ENCODE assay signal across 25 cellular contexts in the genomic region with DNA sequence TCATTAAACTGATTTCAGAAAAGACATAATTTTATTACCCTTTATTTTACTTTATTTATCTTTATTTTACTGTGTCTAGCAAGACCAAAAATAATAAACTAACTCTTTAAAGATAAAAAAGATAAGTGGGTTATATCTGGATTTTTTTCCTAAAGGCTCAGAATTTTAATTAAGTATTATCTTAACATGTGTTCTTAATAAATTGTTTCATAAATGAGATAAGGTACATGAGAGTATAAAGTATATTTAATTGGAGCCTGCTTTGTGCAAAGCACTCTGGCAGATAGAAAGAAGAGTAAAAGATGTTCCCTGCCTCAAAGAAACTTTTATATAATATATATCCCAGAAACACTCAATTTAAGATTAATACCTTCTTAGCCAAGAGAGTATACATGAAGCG. TPM values are rescaled to one million over a fixed set of nuclear protein-coding genes. Genes with fewer than 3 reads are reported as not detected.
A peak's percentile ranks its signal among the peaks of the same experiment; 100 is the strongest.
DNase-seq lines count a peak whose midpoint lies in the region; ATAC-seq, FAIRE-seq and TF ChIP-seq lines count a peak whose summit lies in the region.
"Had no signal": no experiment of that assay in that cellular context is flagged by ENCODE, and none has a peak within 500 bp of the region (broad histone marks: within the 10 kb centered on the region; RNA-seq: fewer than 3 reads in every experiment).

No MANE protein-coding gene starts in this region.

- H3K27me3 ChIP-seq in SK-N-SH (ENCODE audit: insufficient read depth), result no peaks in the 10 kb centered on the region
- H3K27me3 ChIP-seq in small intestine (ENCODE audit: control insufficient read depth in 2 of 2, insufficient read depth in 2 of 2, low read length in 2 of 2), result no peaks in the 10 kb centered on the region
- H3K27me3 ChIP-seq: BLaER1 had no signal

- intact Hi-C loops in natural killer cell (cut with micrococcal nuclease), result no loop called here

- no peak for TF ChIP-seq EP300 in SK-N-SH (IDR thresholded peaks at IDR 0.05; ENCODE audit: borderline replicate concordance in 1 of 2, low read depth in 1 of 2, low read length in 1 of 2)

- no peak overlapping the region for H3K9ac ChIP-seq in SK-N-SH
- H3K9ac ChIP-seq: BLaER1, GM23248 had no signal

- H3K4me3 ChIP-seq in SK-N-SH (ENCODE audit: low read depth in 2 of 2, low read length in 1 of 2) (no peak overlapping the region), small intestine (ENCODE audit: low read depth in 1 of 2, low read length in 2 of 2) (no peak overlapping the region)
- H3K4me3 ChIP-seq: A549, BLaER1, GM12878, GM23248 had no signal

- peaks cover 34 to 47% of the 10 kb centered on the region in 2 donors for H3K27me3 Mint-ChIP-seq in natural killer cell (ENCODE audit: low read depth in 2 of 2)

- H3K79me2 ChIP-seq in SK-N-SH (ENCODE audit: insufficient read depth), result no peaks in the 10 kb centered on the region

- no peaks in the 10 kb centered on the region for H4K20me1 ChIP-seq in SK-N-SH (ENCODE audit: insufficient read depth)
- H4K20me1 ChIP-seq: BLaER1 had no signal

- H2AFZ ChIP-seq in SK-N-SH (ENCODE audit: low read depth), result no peak overlapping the region
- H2AFZ ChIP-seq: GM23248 had no signal

- H3K4me3 Mint-ChIP-seq in natural killer cell, result no peak overlapping the region
- H3K4me3 Mint-ChIP-seq: B cell; CD4-positive, CD25-positive, alpha-beta regulatory T cell; CD8-positive, alpha-beta T cell had no signal

- H3K27ac Mint-ChIP-seq in natural killer cell, result no peak overlapping the region
- H3K27ac Mint-ChIP-seq: B cell; CD4-positive, CD25-positive, alpha-beta regulatory T cell; CD8-positive, alpha-beta T cell had no signal

- TF ChIP-seq RAD21 in SK-N-SH (IDR thresholded peaks at IDR 0.05; ENCODE audit: low read length), result no peak

- H3F3A ChIP-seq in SK-N-SH (replicated peaks; ENCODE audit: insufficient read depth), result no peaks in the 10 kb centered on the region

- no peaks in the 10 kb centered on the region for H3K9me2 ChIP-seq in SK-N-SH

- CTCF ChIA-PET in SK-N-SH (lab: Yijun Ruan, JAX), result no interaction called here

- DNase-seq in SK-N-SH, result no peak
- no peak for DNase-seq in small intestine
- DNase-seq in activated CD4-positive, CD25-positive, alpha-beta regulatory T cell (lab: John Stamatoyannopoulos, UW), result no peak
- DNase-seq in stimulated activated CD4-positive, alpha-beta T cell treated with anti-CD3 and anti-CD28 coated beads, Interleukin-2, amount 100 ng/mL, for 48 hours, result no peak
- DNase-seq in natural killer cell, result no peak
- DNase-seq: Caco-2; CD4-positive, CD25-positive, alpha-beta regulatory T cell; CD8-positive, alpha-beta T cell; DMS153; DND-41; GDM1; GM23248; H7; HCEC 1CT had no signal

- H3K4me1 Mint-ChIP-seq in natural killer cell, result no peaks in the 10 kb centered on the region
- H3K4me1 Mint-ChIP-seq: B cell had no signal

- H3K9me3 ChIP-seq in SK-N-SH (no peaks in the 10 kb centered on the region), small intestine (ENCODE audit: control insufficient read depth, low read depth) (no peaks in the 10 kb centered on the region)
- H3K9me3 ChIP-seq: A549, BLaER1, Caco-2 had no signal

- POLR2A ChIA-PET in SK-N-SH (lab: Yijun Ruan, JAX), result no interaction called here

- H3K36me3 ChIP-seq in SK-N-SH (replicated peaks in 1 of 2; ENCODE audit: control insufficient read depth in 1 of 2, insufficient read depth in 2 of 2, low read length in 1 of 2) (no peaks in the 10 kb centered on the region), small intestine (ENCODE audit: control insufficient read depth in 2 of 2, insufficient read depth in 2 of 2, low read length in 2 of 2) (no peaks in the 10 kb centered on the region)
- H3K36me3 ChIP-seq: BLaER1 had no signal

- H3K27ac ChIP-seq in SK-N-SH (ENCODE audit: low read depth in 2 of 2, low read length in 1 of 2) (no peak overlapping the region), small intestine (ENCODE audit: low read depth in 1 of 2, low read length in 1 of 2) (no peak overlapping the region)
- H3K27ac ChIP-seq: 22Rv1, A549, BLaER1, C4-2B, GM23248 had no signal

- H3K36me3 Mint-ChIP-seq in natural killer cell, result no peaks in the 10 kb centered on the region
- H3K36me3 Mint-ChIP-seq: CD4-positive, CD25-positive, alpha-beta regulatory T cell; CD8-positive, alpha-beta T cell had no signal

- H3K9me3 Mint-ChIP-seq in natural killer cell, result no peaks in the 10 kb centered on the region
- H3K9me3 Mint-ChIP-seq: CD8-positive, alpha-beta T cell had no signal

- FAIRE-seq in colon (lab: Jason Lieb, UNC) (peak; percentile 62), islet of Langerhans (lab: Jason Lieb, UNC) (peak; percentile 82), small intestine (lab: Jason Lieb, UNC) (peak; percentile 93)
- FAIRE-seq: A549, GM12878, GM19239, H1 had no signal

- WGBS in SK-N-SH (ENCODE audit: low lambda C conversion rate), result 53% methylated on average over 1 of the region's 1 CpG
- WGBS in small intestine, 3 donors, result 87 to 94% (median 89%) methylated on average over 1 of the region's 1 CpG

- ATAC-seq in SK-N-SH treated with all-trans-retinoic acid at 6 μM for 48 hours (no peak), natural killer cell (no peak)
- ATAC-seq: A549; CD8-positive, alpha-beta T cell; GM12878 had no signal

- H3K4me1 ChIP-seq in SK-N-SH (ENCODE audit: control insufficient read depth in 1 of 2, insufficient read depth in 2 of 2, low read depth in 1 of 2, low read length in 1 of 2) (no peaks in the 10 kb centered on the region; a peak in 1 of 4 replicates), small intestine (ENCODE audit: control insufficient read depth in 2 of 2, insufficient read depth in 1 of 2, low read depth in 1 of 2, low read length in 1 of 2) (no peaks in the 10 kb centered on the region)
- H3K4me1 ChIP-seq: BLaER1 had no signal

- H3K4me2 ChIP-seq in SK-N-SH, result no peak overlapping the region
- H3K4me2 ChIP-seq: A549, BLaER1 had no signal

- TF ChIP-seq CTCF in SK-N-SH (IDR thresholded peaks at IDR 0.05), result no peak
- no peak for TF ChIP-seq CTCF in natural killer cell (IDR thresholded peaks at IDR 0.05)

TF ChIP-seq in SK-N-SH treated with all-trans-retinoic acid at 6 μM for 48 hours, 23 proteins besides CTCF, POLR2A, EP300 and RAD21:
- TF ChIP-seq BACH2 (CRISPR knock-in tag; IDR thresholded peaks at IDR 0.05; ENCODE audit: borderline replicate concordance), result no peak
- TF ChIP-seq ISL1 (CRISPR knock-in tag; IDR thresholded peaks at IDR 0.05), result peak; percentile 55; the same call in 1 of the 2 replicates
- TF ChIP-seq TCF4 (CRISPR knock-in tag; IDR thresholded peaks at IDR 0.05; ENCODE audit: borderline replicate concordance), result peak; percentile 86
- TF ChIP-seq ZC3H10 (CRISPR knock-in tag; IDR thresholded peaks at IDR 0.05), result no peak

TF ChIP-seq in SK-N-SH, 30 proteins besides CTCF, POLR2A, EP300 and RAD21 (continues in another document):
- TF ChIP-seq, protein P1, sequence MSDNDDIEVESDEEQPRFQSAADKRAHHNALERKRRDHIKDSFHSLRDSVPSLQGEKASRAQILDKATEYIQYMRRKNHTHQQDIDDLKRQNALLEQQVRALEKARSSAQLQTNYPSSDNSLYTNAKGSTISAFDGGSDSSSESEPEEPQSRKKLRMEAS (IDR thresholded peaks at IDR 0.05; ENCODE audit: low read depth), result no peak
- TF ChIP-seq YY1 (IDR thresholded peaks at IDR 0.05; ENCODE audit: low read depth) (no peak), SIN3A (IDR thresholded peaks at IDR 0.05; ENCODE audit: borderline replicate concordance, low read depth, low read length) (no peak), MXI1 (IDR thresholded peaks at IDR 0.05; ENCODE audit: low read depth, low read length) (no peak), NRF1 (IDR thresholded peaks at IDR 0.05; ENCODE audit: low read depth, low read length) (no peak), GATA2 (CRISPR knock-in tag; IDR thresholded peaks at IDR 0.05) (no peak), TEAD4 (IDR thresholded peaks at IDR 0.05; ENCODE audit: borderline replicate concordance, insufficient read depth) (no peak)
- TF ChIP-seq, protein P2, sequence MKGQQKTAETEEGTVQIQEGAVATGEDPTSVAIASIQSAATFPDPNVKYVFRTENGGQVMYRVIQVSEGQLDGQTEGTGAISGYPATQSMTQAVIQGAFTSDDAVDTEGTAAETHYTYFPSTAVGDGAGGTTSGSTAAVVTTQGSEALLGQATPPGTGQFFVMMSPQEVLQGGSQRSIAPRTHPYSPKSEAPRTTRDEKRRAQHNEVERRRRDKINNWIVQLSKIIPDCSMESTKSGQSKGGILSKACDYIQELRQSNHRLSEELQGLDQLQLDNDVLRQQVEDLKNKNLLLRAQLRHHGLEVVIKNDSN (IDR thresholded peaks at IDR 0.05; ENCODE audit: borderline replicate concordance, low read depth), result no peak
- TF ChIP-seq, protein P3, sequence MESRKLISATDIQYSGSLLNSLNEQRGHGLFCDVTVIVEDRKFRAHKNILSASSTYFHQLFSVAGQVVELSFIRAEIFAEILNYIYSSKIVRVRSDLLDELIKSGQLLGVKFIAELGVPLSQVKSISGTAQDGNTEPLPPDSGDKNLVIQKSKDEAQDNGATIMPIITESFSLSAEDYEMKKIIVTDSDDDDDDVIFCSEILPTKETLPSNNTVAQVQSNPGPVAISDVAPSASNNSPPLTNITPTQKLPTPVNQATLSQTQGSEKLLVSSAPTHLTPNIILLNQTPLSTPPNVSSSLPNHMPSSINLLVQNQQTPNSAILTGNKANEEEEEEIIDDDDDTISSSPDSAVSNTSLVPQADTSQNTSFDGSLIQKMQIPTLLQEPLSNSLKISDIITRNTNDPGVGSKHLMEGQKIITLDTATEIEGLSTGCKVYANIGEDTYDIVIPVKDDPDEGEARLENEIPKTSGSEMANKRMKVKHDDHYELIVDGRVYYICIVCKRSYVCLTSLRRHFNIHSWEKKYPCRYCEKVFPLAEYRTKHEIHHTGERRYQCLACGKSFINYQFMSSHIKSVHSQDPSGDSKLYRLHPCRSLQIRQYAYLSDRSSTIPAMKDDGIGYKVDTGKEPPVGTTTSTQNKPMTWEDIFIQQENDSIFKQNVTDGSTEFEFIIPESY (IDR thresholded peaks at IDR 0.05; ENCODE audit: borderline replicate concordance, low read depth), result no peak
- TF ChIP-seq, protein P4, sequence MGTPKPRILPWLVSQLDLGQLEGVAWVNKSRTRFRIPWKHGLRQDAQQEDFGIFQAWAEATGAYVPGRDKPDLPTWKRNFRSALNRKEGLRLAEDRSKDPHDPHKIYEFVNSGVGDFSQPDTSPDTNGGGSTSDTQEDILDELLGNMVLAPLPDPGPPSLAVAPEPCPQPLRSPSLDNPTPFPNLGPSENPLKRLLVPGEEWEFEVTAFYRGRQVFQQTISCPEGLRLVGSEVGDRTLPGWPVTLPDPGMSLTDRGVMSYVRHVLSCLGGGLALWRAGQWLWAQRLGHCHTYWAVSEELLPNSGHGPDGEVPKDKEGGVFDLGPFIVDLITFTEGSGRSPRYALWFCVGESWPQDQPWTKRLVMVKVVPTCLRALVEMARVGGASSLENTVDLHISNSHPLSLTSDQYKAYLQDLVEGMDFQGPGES (IDR thresholded peaks at IDR 0.05; ENCODE audit: low read depth, low read length), result no peak

RNA-seq across cellular contexts. Expression of a gene that starts 8.7 kb away (rescaled TPM):
- polyA plus RNA-seq in SK-N-SH (2012; rRNA removed), result 2.6 and 3.4 TPM in 2 replicates
- 3.5 and 4.0 TPM in 2 replicates for polyA plus RNA-seq in SK-N-SH (2012; cell fraction: cytosol; rRNA removed)
- 3.0 and 6.1 TPM in 2 replicates for polyA plus RNA-seq in SK-N-SH (2012; cell fraction: nucleus; rRNA removed)
- polyA plus RNA-seq in small intestine, result 10 to 100 TPM; 17.4 to 48.8 (median 34.9) TPM
- total RNA-seq in natural killer cell, result 1 to 10 TPM; 4.8 to 9.3 (median 5.0) TPM
